18 cellular contexts compared by ENCODE assay signal in the genomic region with DNA sequence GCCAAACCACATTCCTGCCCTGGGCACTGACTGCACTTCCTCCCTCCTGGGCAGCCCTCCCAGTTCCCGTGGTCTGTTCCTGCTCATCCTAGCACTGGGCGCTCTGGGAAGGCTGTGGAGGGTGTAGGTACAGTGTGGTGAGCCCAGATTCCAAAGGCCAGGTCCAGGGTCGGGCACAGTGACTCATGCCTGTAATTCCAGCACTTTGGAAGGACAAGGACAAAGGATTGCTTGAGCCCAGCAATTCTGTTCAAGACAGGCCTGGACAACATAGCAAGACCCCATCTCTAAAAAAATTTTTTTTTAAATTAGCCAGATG. TPM values are rescaled to one million over a fixed set of nuclear protein-coding genes. Genes with fewer than 3 reads are reported as not detected.
A peak's percentile ranks its signal among the peaks of the same experiment; 100 is the strongest.
DNase-seq lines count a peak whose midpoint lies in the region; ATAC-seq, FAIRE-seq and TF ChIP-seq lines count a peak whose summit lies in the region.
"Had no signal": no experiment of that assay in that cellular context is flagged by ENCODE, and none has a peak within 500 bp of the region (broad histone marks: within the 10 kb centered on the region; RNA-seq: fewer than 3 reads in every experiment).

No MANE protein-coding gene starts in this region.

- H3K4me3 ChIP-seq in gastrocnemius medialis = no peak overlapping the region
- no peak overlapping the region for H3K4me3 ChIP-seq in aorta (ENCODE audit: low read length in 2 of 2)
- H3K4me3 ChIP-seq: GM23338 had no signal

- TF ChIP-seq CTCF in HFFc6 (IDR thresholded peaks at IDR 0.05) (no peak), gastrocnemius medialis (IDR thresholded peaks at IDR 0.05 in 4 of 5, conservative IDR thresholded peaks at IDR 0.05 in 1 of 5) (no peak), type B pancreatic cell (conservative IDR thresholded peaks at IDR 0.05) (no peak)

- no peak overlapping the region for H3K27ac Mint-ChIP-seq in HFFc6
- H3K27ac Mint-ChIP-seq in type B pancreatic cell = no peak overlapping the region
- H3K27ac Mint-ChIP-seq: activated CD4-positive, alpha-beta T cell treated with anti-CD3 and anti-CD28 coated beads, Interleukin-2, amount 10 ng/mL, durations not matched to agents 24 days and 14 days; CD4-positive, alpha-beta T cell; GM23338; stimulated activated naive CD8-positive, alpha-beta T cell treated with anti-CD3 and anti-CD28 coated beads, Interleukin-15, amount 100 ng/mL, for 72 hours had no signal

- peaks cover 5% of the 10 kb centered on the region; the same call in 1 of the 2 replicates for H3K36me3 Mint-ChIP-seq in HFFc6 (ENCODE audit: low read depth)
- no peaks in the 10 kb centered on the region for H3K36me3 Mint-ChIP-seq in type B pancreatic cell

- in situ Hi-C loops in gastrocnemius medialis (cut with MboI; ENCODE audit: low sequenced_read_pairs in 4 of 4) = loop anchor here in 1 of 4 donors (25.0 kb wide), 2 partner anchors 308 to 458 kb away; no protein-coding TSS in a partner anchor
- in situ Hi-C loops in G401 (cut with HindIII; ENCODE audit: low sequenced_read_pairs) = no loop called here

- H3K4me1 ChIP-seq in gastrocnemius medialis (peaks cover 30 to 32% of the 10 kb centered on the region in 2 donors), aorta (ENCODE audit: control insufficient read depth in 1 of 2, insufficient read depth in 2 of 2, low read length in 2 of 2) (no peaks in the 10 kb centered on the region)

- peaks cover 20% of the 10 kb centered on the region; the same call in 1 of the 2 replicates for H3K4me1 Mint-ChIP-seq in HFFc6 (ENCODE audit: low read depth)
- peaks cover 13% of the 10 kb centered on the region for H3K4me1 Mint-ChIP-seq in type B pancreatic cell (ENCODE audit: unreplicated experiment)

- peak; percentile 47 for ATAC-seq in esophagus mucosa
- ATAC-seq in gastrocnemius medialis = no peak
- no peak for ATAC-seq in aorta (ENCODE audit: low FRiP score)
- ATAC-seq: GM23338; sciatic nerve; stimulated activated naive CD8-positive, alpha-beta T cell treated with anti-CD3 and anti-CD28 coated beads, Interleukin-15, amount 100 ng/mL, for 72 hours had no signal

- no peak overlapping the region for H3K4me3 Mint-ChIP-seq in HFFc6
- no peak overlapping the region for H3K4me3 Mint-ChIP-seq in type B pancreatic cell
- H3K4me3 Mint-ChIP-seq: activated CD4-positive, alpha-beta T cell treated with anti-CD3 and anti-CD28 coated beads, Interleukin-2, amount 10 ng/mL, durations not matched to agents 24 days and 14 days; CD4-positive, alpha-beta T cell; GM23338; stimulated activated naive CD8-positive, alpha-beta T cell treated with anti-CD3 and anti-CD28 coated beads, Interleukin-15, amount 100 ng/mL, for 72 hours had no signal

- DNase-seq in HFFc6 = peak; percentile 5
- peak; percentile 96 for DNase-seq in RCC 7860 (ENCODE audit: low spot score)
- DNase-seq in gastrocnemius medialis = peak; percentile 20 to 41
- DNase-seq in type B pancreatic cell (ENCODE audit: extremely low spot score, unreplicated experiment) = no peak
- no peak for DNase-seq in aorta
- no peak for DNase-seq in T-helper 9 cell
- DNase-seq in G401 (ENCODE audit: low spot score) = no peak
- DNase-seq: activated CD4-positive, alpha-beta T cell treated with anti-CD3 and anti-CD28 coated beads, Interleukin-2, amount 10 ng/mL, durations not matched to agents 24 days and 14 days; activated T-cell treated with anti-CD3 and anti-CD28 coated beads, Interleukin-2, amount 50 U/mL, for 48 hours; amygdala; CD4-positive, alpha-beta T cell; NCI-H2227 treated with DMSO at 0.1 percent for 48 hours; stimulated activated naive CD8-positive, alpha-beta T cell treated with anti-CD3 and anti-CD28 coated beads, Interleukin-15, amount 100 ng/mL, for 72 hours had no signal

- intact Hi-C loops in gastrocnemius medialis (cut with DNase I; ENCODE audit: low total_unique reads) (no loop called here), aorta (cut with DNase I) (no loop called here)

- peak; percentile 97 for FAIRE-seq in RCC 7860 (lab: Jason Lieb, UNC)
- FAIRE-seq: GM18507 had no signal

- H3K27me3 Mint-ChIP-seq in HFFc6 (ENCODE audit: insufficient read depth) = no peaks in the 10 kb centered on the region
- H3K27me3 Mint-ChIP-seq in type B pancreatic cell = peaks cover 11% of the 10 kb centered on the region
- H3K27me3 Mint-ChIP-seq: CD4-positive, alpha-beta T cell had no signal

- peak overlapping the region in 1 of 4 donors; percentile 40 for H3K27ac ChIP-seq in gastrocnemius medialis
- no peak overlapping the region for H3K27ac ChIP-seq in aorta (ENCODE audit: low read depth in 1 of 2, low read length in 2 of 2)
- H3K27ac ChIP-seq: HL-60 had no signal

- H3K9me3 Mint-ChIP-seq in HFFc6 = no peaks in the 10 kb centered on the region
- H3K9me3 Mint-ChIP-seq in type B pancreatic cell = no peaks in the 10 kb centered on the region
- H3K9me3 Mint-ChIP-seq: activated CD4-positive, alpha-beta T cell treated with anti-CD3 and anti-CD28 coated beads, Interleukin-2, amount 10 ng/mL, durations not matched to agents 24 days and 14 days; CD4-positive, alpha-beta T cell; GM23338; stimulated activated naive CD8-positive, alpha-beta T cell treated with anti-CD3 and anti-CD28 coated beads, Interleukin-15, amount 100 ng/mL, for 72 hours had no signal

- TF ChIP-seq POLR2A in gastrocnemius medialis (IDR thresholded peaks at IDR 0.05) = no peak

- WGBS in aorta, 2 donors = 83 to 86% methylated on average over 3 of the region's 3 CpGs

- no peaks in the 10 kb centered on the region for H3K36me3 ChIP-seq in gastrocnemius medialis
- H3K36me3 ChIP-seq in aorta (ENCODE audit: control insufficient read depth in 1 of 2, insufficient read depth in 2 of 2, low read length in 1 of 2) = no peaks in the 10 kb centered on the region

- H3K9me3 ChIP-seq in gastrocnemius medialis = no peaks in the 10 kb centered on the region
- H3K9me3 ChIP-seq in aorta (ENCODE audit: control insufficient read depth, low read length) = no peaks in the 10 kb centered on the region

- H3K27me3 ChIP-seq in gastrocnemius medialis (no peaks in the 10 kb centered on the region), aorta (ENCODE audit: control insufficient read depth in 1 of 2, insufficient read depth in 2 of 2, low read length in 1 of 2) (no peaks in the 10 kb centered on the region)

RNA-seq across cellular contexts. Expression of a gene that starts 30.6 kb away (rescaled TPM):
- 10 to 100 TPM; 13.4 to 18.6 (median 15.7) TPM for total RNA-seq in HFFc6 (2021; fragmentation: NEBNext Ultra II Directional; extraction: Animal tissue kit (Norgen Biotek cat#: 25700))
- total RNA-seq in esophagus mucosa (10.9 TPM), gastrocnemius medialis (1 to 10 TPM in 1 of 4 donors, not detected in 3; 1.3 TPM), type B pancreatic cell (ENCODE audit: low replicate concordance) (3.1 and 4.9 TPM in 2 replicates), aorta (under 1 TPM in 1 of 2 donors, not detected in 1; 0.87 TPM)
- not detected for polyA plus RNA-seq in aorta
- total RNA-seq in G401 (2014; rRNA removed; shearing (Covaris generic)) = 1.4 and 13.4 TPM in 2 replicates

RNA-seq across cellular contexts. Expression of a gene that starts 31.5 kb away (rescaled TPM):
- total RNA-seq in HFFc6 (2021; fragmentation: NEBNext Ultra II Directional; extraction: Animal tissue kit (Norgen Biotek cat#: 25700)) = 10 to 100 TPM; 11.8 to 24.6 (median 21.0) TPM
- total RNA-seq in esophagus mucosa = 10.9 TPM
- total RNA-seq in gastrocnemius medialis = 1 to 10 TPM in 2 of 4 donors, under 1 TPM in 1, not detected in 1; 0.33 to 1.6 (median 1.6) TPM
- total RNA-seq in type B pancreatic cell (ENCODE audit: low replicate concordance) = 13.7 and 39.9 TPM in 2 replicates
- under 1 TPM; 0.60 to 0.71 TPM for total RNA-seq in aorta
- polyA plus RNA-seq in aorta = under 1 TPM; 0.23 to 0.75 TPM
- total RNA-seq in G401 (2014; rRNA removed; shearing (Covaris generic)) = 47.8 and 48.9 TPM in 2 replicates

Comparison
In these comparisons a context has a peak if more than half of its experiments do, and no peak if none do; other contexts are left out.
1. DNase-seq: peak in HFFc6 (single experiment), RCC 7860 (single experiment) and gastrocnemius medialis (2 of 2); none in type B pancreatic cell (single experiment), aorta (0 of 2), T-helper 9 cell (single experiment) and G401 (single experiment).